Comparison of ENCODE assay signal across 8 cellular contexts in the genomic region with DNA sequence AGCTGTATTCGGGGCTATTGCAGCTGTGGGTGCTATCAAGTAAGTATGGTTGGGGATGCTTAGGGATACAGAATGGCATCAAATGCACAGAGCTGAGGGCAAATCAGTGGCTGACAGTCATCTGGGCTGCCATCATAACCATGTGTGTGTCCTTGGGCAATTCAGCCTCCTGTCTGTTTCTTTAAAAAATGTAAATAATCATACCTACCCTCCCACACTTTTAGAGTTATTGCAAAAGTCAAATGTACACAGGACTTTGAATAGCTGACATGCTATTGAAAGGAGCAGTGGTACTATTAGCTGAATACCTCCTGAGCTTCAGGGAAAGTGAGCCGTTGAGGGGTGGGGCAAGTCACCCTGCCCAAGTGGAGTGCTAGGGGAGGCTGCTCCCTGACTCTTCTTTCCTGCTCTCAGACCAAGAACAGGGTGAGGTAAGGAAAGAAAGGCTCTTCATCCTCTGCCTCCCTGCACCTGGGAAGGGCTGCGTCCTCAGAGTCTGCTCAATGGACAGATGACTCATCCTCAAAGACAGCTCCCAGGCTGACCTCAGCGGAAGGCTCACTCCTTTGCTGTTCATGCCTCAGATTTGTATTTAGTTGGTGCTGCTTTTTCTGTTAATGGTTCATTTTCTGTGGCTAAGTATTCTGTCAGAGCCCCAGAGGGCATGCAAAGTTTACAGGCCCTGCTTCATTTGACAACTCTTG. TPM values are rescaled to one million over a fixed set of nuclear protein-coding genes. Genes with fewer than 3 reads are reported as not detected.
DNase-seq lines count a peak whose midpoint lies in the region; ATAC-seq, FAIRE-seq and TF ChIP-seq lines count a peak whose summit lies in the region.
"Had no signal": no experiment of that assay in that cellular context is flagged by ENCODE, and none has a peak within 500 bp of the region (broad histone marks: within the 10 kb centered on the region; RNA-seq: fewer than 3 reads in every experiment).

No MANE protein-coding gene starts in this region.

- no peak for TF ChIP-seq EP300 in transverse colon (IDR thresholded peaks at IDR 0.05; ENCODE audit: low read depth)

- H3K4me3 Mint-ChIP-seq in effector memory CD8-positive, alpha-beta T cell: no peak overlapping the region

- no peak for TF ChIP-seq CTCF in epithelial cell of esophagus (IDR thresholded peaks at IDR 0.05; ENCODE audit: insufficient read depth, low read depth, low read length, missing control alignments)
- no peak for TF ChIP-seq CTCF in transverse colon (IDR thresholded peaks at IDR 0.05)

- no peak for FAIRE-seq in HTR-8/SVneo (lab: Jason Lieb, UNC)

- peaks cover 45 to 52% of the 10 kb centered on the region in 2 donors for H3K27me3 Mint-ChIP-seq in effector memory CD8-positive, alpha-beta T cell

- no peaks in the 10 kb centered on the region for H3K9me3 Mint-ChIP-seq in effector memory CD8-positive, alpha-beta T cell

- in situ Hi-C loops in transverse colon (cut with MboI; ENCODE audit: low pct_ligation_motif_present in 1 of 4, low pct_unique_long_range_greater_than_20kb in 1 of 4, low sequenced_read_pairs in 3 of 4): no loop called here

- H3K4me1 Mint-ChIP-seq in effector memory CD8-positive, alpha-beta T cell (ENCODE audit: low read depth in 2 of 2): no peaks in the 10 kb centered on the region

- peak overlapping the region in 1 of 4 donors; percentile 11 for H3K27ac ChIP-seq in transverse colon
- H3K27ac ChIP-seq: neutrophil had no signal

- no peak for TF ChIP-seq POLR2A in transverse colon (IDR thresholded peaks at IDR 0.05)

- WGBS in transverse colon (ENCODE audit: low coverage in 1 of 2), 2 donors: 36% methylated on average over 4 of the region's 4 CpGs; no CpG with 5 or more reads in 1 of the 2 donors

- no peaks in the 10 kb centered on the region for H3K36me3 Mint-ChIP-seq in effector memory CD8-positive, alpha-beta T cell (ENCODE audit: insufficient read depth)

- H3K27ac Mint-ChIP-seq in effector memory CD8-positive, alpha-beta T cell: no peak overlapping the region

- no peak overlapping the region for H3K4me3 ChIP-seq in epithelial cell of esophagus (ENCODE audit: low read length)
- no peak overlapping the region for H3K4me3 ChIP-seq in transverse colon

- peaks cover 0 to 15% (median 7%) of the 10 kb centered on the region in 4 donors for H3K4me1 ChIP-seq in transverse colon

- intact Hi-C loops in transverse colon (cut with DNase I; ENCODE audit: low total_unique reads): no loop called here

- H3K27me3 ChIP-seq in transverse colon: no peaks in the 10 kb centered on the region
- H3K27me3 ChIP-seq: neutrophil had no signal

- H3K9me3 ChIP-seq in transverse colon: no peaks in the 10 kb centered on the region
- H3K9me3 ChIP-seq: neutrophil had no signal

- ATAC-seq in GM19463 (IDR thresholded peaks at IDR 0.05; ENCODE audit: unreplicated experiment): peak; percentile 94
- no peak for ATAC-seq in effector memory CD8-positive, alpha-beta T cell (replicated peaks)

- DNase-seq in HTR-8/SVneo (ENCODE audit: insufficient read length, low spot score) (peak; percentile 84), epithelial cell of esophagus (ENCODE audit: low read depth) (peak; percentile 88), transverse colon (peak; percentile 47), NCI-H1694 (lab: John Stamatoyannopoulos, UW) (no peak), NCI-H1436 (lab: John Stamatoyannopoulos, UW) (no peak)
- DNase-seq in effector memory CD8-positive, alpha-beta T cell: no peak

- H3K36me3 ChIP-seq in transverse colon: no peaks in the 10 kb centered on the region
- H3K36me3 ChIP-seq: neutrophil had no signal

RNA-seq across cellular contexts. Expression of a gene that starts 54.9 kb away (rescaled TPM):
- total RNA-seq in transverse colon: 100 to 1,000 TPM in 2 of 4 donors, 10 to 100 TPM in 2; 17.1 to 167 (median 110) TPM

Comparison
In these comparisons a context has a peak if more than half of its experiments do, and no peak if none do; other contexts are left out.
1. DNase-seq: peak in HTR-8/SVneo (single experiment), epithelial cell of esophagus (single experiment) and transverse colon (single experiment); none in NCI-H1694 (single experiment), effector memory CD8-positive, alpha-beta T cell (0 of 3) and NCI-H1436 (single experiment).